Comparison of ENCODE assay signal across 6 cellular contexts in genomic region chr3:173139512-173139911, GRCh38. TPM values are rescaled to one million over a fixed set of nuclear protein-coding genes. Genes with fewer than 3 reads are reported as not detected.
"Had no signal": no experiment of that assay in that cellular context is flagged by ENCODE, and none has a peak within 500 bp of the region (broad histone marks: within the 10 kb centered on the region; RNA-seq: fewer than 3 reads in every experiment).

No MANE protein-coding gene starts in this region.

RNA-seq across cellular contexts. Expression of gene SPATA16, which starts 1.5 kb away (rescaled TPM):
- total RNA-seq: H4, H7, HFFc6, HT1080, IMR-90, K562 had no signal
- polyA plus RNA-seq: IMR-90, K562 had no signal
